In the genomic region with DNA sequence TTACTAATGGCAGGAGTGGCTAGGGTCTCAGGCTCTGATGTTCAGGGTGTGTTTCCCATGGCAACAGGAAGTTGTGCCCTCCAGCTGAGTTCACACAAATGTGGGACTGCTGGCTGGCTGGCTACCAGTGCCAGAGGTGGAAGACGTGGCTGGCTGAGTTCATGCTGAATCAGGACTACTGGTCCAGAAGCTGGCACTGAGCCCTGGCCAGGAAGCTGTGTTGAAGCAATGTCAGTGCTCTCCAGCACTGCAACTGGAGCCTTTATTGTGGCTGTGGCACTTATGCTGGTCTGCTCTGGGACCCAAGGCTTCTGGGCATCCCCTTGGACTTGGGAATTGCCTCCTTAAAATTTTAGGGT, we compare ENCODE assay signal across 27 cellular contexts. TPM values are rescaled to one million over a fixed set of nuclear protein-coding genes. Genes with fewer than 3 reads are reported as not detected.
DNase-seq lines count a peak whose midpoint lies in the region; ATAC-seq and TF ChIP-seq lines count a peak whose summit lies in the region.
"Had no signal": no experiment of that assay in that cellular context is flagged by ENCODE, and none has a peak within 500 bp of the region (broad histone marks: within the 10 kb centered on the region; RNA-seq: fewer than 3 reads in every experiment).

No MANE protein-coding gene starts in this region.

- H3K79me1 ChIP-seq in mesendoderm (ENCODE audit: low read length) = no peaks in the 10 kb centered on the region

- H3K79me2 ChIP-seq in MM.1S (ENCODE audit: low read length) (no peaks in the 10 kb centered on the region), mesendoderm (ENCODE audit: control insufficient read depth, insufficient read depth, low read length) (no peaks in the 10 kb centered on the region)

- DNase-seq in MM.1S (no peak), left ventricle myocardium inferior (peak; percentile 15), HuH-7 (ENCODE audit: low spot score) (no peak), G401 (ENCODE audit: low spot score) (no peak), mesendoderm (no peak)
- DNase-seq: activated CD4-positive, alpha-beta T cell treated with anti-CD3 and anti-CD28 coated beads, Interleukin-2, amount 50 U/mL, for 1 hour; activated naive CD4-positive, alpha-beta T cell treated with anti-CD3 and anti-CD28 coated beads, Interleukin-2, amount 50 U/mL, for 16 hours; esophagus squamous epithelium; HFFc6; hippocampal formation; NCI-H1694; NCI-H2171; NCI-H510A treated with DMSO at 0.1 percent for 48 hours; SK-N-SH; stimulated activated CD4-positive, alpha-beta T cell treated with anti-CD3 and anti-CD28 coated beads, Interleukin-4, amount 100 ng/mL, for 24 hours; stimulated activated naive CD8-positive, alpha-beta T cell treated with anti-CD3 and anti-CD28 coated beads, Interleukin-15, Interleukin-2, amounts not matched to agents 100 U/mL and 50 U/mL, for 24 hours had no signal

- no peak overlapping the region for H3K4ac ChIP-seq in mesendoderm (ENCODE audit: low read depth, low read length)

- no peaks in the 10 kb centered on the region for H3K36me3 ChIP-seq in MM.1S (replicated peaks; ENCODE audit: insufficient read depth, low read length)
- no peaks in the 10 kb centered on the region for H3K36me3 ChIP-seq in left ventricle myocardium inferior
- no peaks in the 10 kb centered on the region for H3K36me3 ChIP-seq in mesendoderm (ENCODE audit: control insufficient read depth, insufficient read depth, low read length)
- H3K36me3 ChIP-seq: cardiac muscle cell, esophagus squamous epithelium, neutrophil, tibial artery had no signal

- no peak overlapping the region for H2AK5ac ChIP-seq in mesendoderm (ENCODE audit: low read length)

- no peak overlapping the region for H3K4me3 ChIP-seq in MM.1S (ENCODE audit: low read length)
- no peak overlapping the region for H3K4me3 ChIP-seq in left ventricle myocardium inferior
- H3K4me3 ChIP-seq in mesendoderm (ENCODE audit: low read length) = no peak overlapping the region
- H3K4me3 ChIP-seq: cardiac muscle cell, esophagus squamous epithelium, tibial artery had no signal

- no peak overlapping the region for H4K5ac ChIP-seq in mesendoderm (ENCODE audit: low read length)

- H3K4me1 ChIP-seq in MM.1S (ENCODE audit: low read length) = peaks cover 30% of the 10 kb centered on the region
- H3K4me1 ChIP-seq in left ventricle myocardium inferior = no peaks in the 10 kb centered on the region
- H3K4me1 ChIP-seq in mesendoderm (ENCODE audit: control insufficient read depth, low read depth, low read length) = no peaks in the 10 kb centered on the region
- H3K4me1 ChIP-seq: esophagus squamous epithelium, tibial artery had no signal

- no peaks in the 10 kb centered on the region for H3K27me3 Mint-ChIP-seq in stimulated activated memory B cell treated with anti-CD40 and anti-IgM and Interleukin-4, amounts not matched to agents 10 μg/mL and 1 μg/mL and 100 μg/mL, for 72 hours
- H3K27me3 Mint-ChIP-seq: CD4-positive, CD25-positive, alpha-beta regulatory T cell; dendritic cell treated with granulocyte-macrophage colony-stimulating factor and Interleukin-4, amounts not matched to agents 40 ng/mL and 50 ng/mL, for 4 days had no signal

- no peaks in the 10 kb centered on the region for H3K36me3 Mint-ChIP-seq in stimulated activated memory B cell treated with anti-CD40 and anti-IgM and Interleukin-4, amounts not matched to agents 10 μg/mL and 1 μg/mL and 100 μg/mL, for 72 hours
- H3K36me3 Mint-ChIP-seq: CD4-positive, CD25-positive, alpha-beta regulatory T cell had no signal

- no peaks in the 10 kb centered on the region for H3K27me3 ChIP-seq in MM.1S (replicated peaks; ENCODE audit: insufficient read depth, low read length)
- H3K27me3 ChIP-seq in left ventricle myocardium inferior (ENCODE audit: low read depth) = no peaks in the 10 kb centered on the region
- H3K27me3 ChIP-seq in mesendoderm (ENCODE audit: insufficient read depth, low read length, poor library complexity) = no peaks in the 10 kb centered on the region
- H3K27me3 ChIP-seq: cardiac muscle cell, esophagus squamous epithelium, neutrophil, tibial artery had no signal

- no peak overlapping the region for H2BK15ac ChIP-seq in mesendoderm (replicated peaks; ENCODE audit: low read depth)

- peak overlapping the region; percentile 33 for H3K4me2 ChIP-seq in MM.1S (ENCODE audit: low read depth, low read length)
- no peak overlapping the region for H3K4me2 ChIP-seq in mesendoderm (ENCODE audit: low read length)
- H3K4me2 ChIP-seq: SK-N-SH had no signal

- TF ChIP-seq CTCF in MM.1S (IDR thresholded peaks at IDR 0.05; ENCODE audit: low read length) = no peak
- no peak for TF ChIP-seq CTCF in left ventricle myocardium inferior (IDR thresholded peaks at IDR 0.05; ENCODE audit: borderline replicate concordance)

- no peak overlapping the region for H4K8ac ChIP-seq in mesendoderm (ENCODE audit: low read depth, low read length)

- no peak overlapping the region for H3K18ac ChIP-seq in mesendoderm (ENCODE audit: low read length)

- no peaks in the 10 kb centered on the region for H3K9me3 ChIP-seq in MM.1S (replicated peaks; ENCODE audit: insufficient read depth, low read length)
- peaks cover 4% of the 10 kb centered on the region for H3K9me3 ChIP-seq in left ventricle myocardium inferior (replicated peaks)
- H3K9me3 ChIP-seq: esophagus squamous epithelium, neutrophil, SK-N-SH had no signal

- no peak overlapping the region for H2AFZ ChIP-seq in MM.1S (ENCODE audit: low read length)

- peaks cover 20% of the 10 kb centered on the region for H3F3A ChIP-seq in MM.1S (ENCODE audit: insufficient read depth, low read length)

- ATAC-seq in GM19452 (IDR thresholded peaks at IDR 0.05; ENCODE audit: unreplicated experiment) = peak; percentile 12
- no peak for ATAC-seq in stimulated activated memory B cell treated with anti-CD40 and anti-IgM and Interleukin-4, amounts not matched to agents 10 μg/mL and 1 μg/mL and 100 μg/mL, for 72 hours
- ATAC-seq: stimulated activated naive CD8-positive, alpha-beta T cell treated with anti-CD3 and anti-CD28 coated beads, Interleukin-15, Interleukin-2, amounts not matched to agents 100 U/mL and 50 U/mL, for 24 hours had no signal

- no peak overlapping the region for H3K56ac ChIP-seq in mesendoderm (ENCODE audit: low read length)

- peaks cover 13% of the 10 kb centered on the region for H3K9me3 Mint-ChIP-seq in stimulated activated memory B cell treated with anti-CD40 and anti-IgM and Interleukin-4, amounts not matched to agents 10 μg/mL and 1 μg/mL and 100 μg/mL, for 72 hours
- H3K9me3 Mint-ChIP-seq: HFFc6 had no signal

- no peak overlapping the region for H3K23ac ChIP-seq in mesendoderm (ENCODE audit: low read length)

- H3K9me2 ChIP-seq in MM.1S (replicated peaks; ENCODE audit: insufficient read depth, low read length) = no peaks in the 10 kb centered on the region
- H3K9me2 ChIP-seq: SK-N-SH had no signal

- intact Hi-C loops in left ventricle myocardium inferior (cut with micrococcal nuclease) = no loop called here

- peaks cover 15% of the 10 kb centered on the region for H3K4me1 Mint-ChIP-seq in stimulated activated memory B cell treated with anti-CD40 and anti-IgM and Interleukin-4, amounts not matched to agents 10 μg/mL and 1 μg/mL and 100 μg/mL, for 72 hours
- H3K4me1 Mint-ChIP-seq: CD4-positive, CD25-positive, alpha-beta regulatory T cell had no signal

- no peak overlapping the region for H2BK120ac ChIP-seq in mesendoderm (ENCODE audit: low read depth, low read length)

- H2BK5ac ChIP-seq in mesendoderm (ENCODE audit: low read length) = no peak overlapping the region

- H3K9ac ChIP-seq in MM.1S (ENCODE audit: low read length) (peak overlapping the region; percentile 65), mesendoderm (ENCODE audit: low read length) (no peak overlapping the region)
- H3K9ac ChIP-seq: SK-N-SH had no signal

- in situ Hi-C loops in G401 (cut with HindIII; ENCODE audit: low sequenced_read_pairs) = no loop called here

- no peak overlapping the region for H3K4me3 Mint-ChIP-seq in stimulated activated memory B cell treated with anti-CD40 and anti-IgM and Interleukin-4, amounts not matched to agents 10 μg/mL and 1 μg/mL and 100 μg/mL, for 72 hours
- H3K4me3 Mint-ChIP-seq: activated T-helper 1 cell treated with anti-CD3 and anti-CD28 coated beads, Interleukin-12 subunit alpha, Interleukin-12 subunit beta, Interleukin-2, Interleukin-4 antibody, amounts not matched to agents 30 ng/mL and 10 ng/mL and 1 ng/mL, durations not matched to agents 14 hours and 24 hours and 36 hours; CD4-positive, CD25-positive, alpha-beta regulatory T cell; dendritic cell treated with granulocyte-macrophage colony-stimulating factor and Interleukin-4, amounts not matched to agents 40 ng/mL and 50 ng/mL, for 4 days; HFFc6; T-helper 2 cell treated with Interferon-gamma antibody and Interleukin-4, amounts not matched to agents 5 μg/mL and 100 μg/mL, for 36 hours had no signal

- no CpG with 5 or more reads among the region's 1 CpG for WGBS in mesendoderm (ENCODE audit: extremely low coverage, insufficient coverage, low lambda C conversion rate)

- H3K27ac Mint-ChIP-seq in stimulated activated memory B cell treated with anti-CD40 and anti-IgM and Interleukin-4, amounts not matched to agents 10 μg/mL and 1 μg/mL and 100 μg/mL, for 72 hours = peak overlapping the region; percentile 66
- H3K27ac Mint-ChIP-seq: activated T-helper 1 cell treated with anti-CD3 and anti-CD28 coated beads, Interleukin-12 subunit alpha, Interleukin-12 subunit beta, Interleukin-2, Interleukin-4 antibody, amounts not matched to agents 30 ng/mL and 10 ng/mL and 1 ng/mL, durations not matched to agents 14 hours and 24 hours and 36 hours; CD4-positive, CD25-positive, alpha-beta regulatory T cell; dendritic cell treated with granulocyte-macrophage colony-stimulating factor and Interleukin-4, amounts not matched to agents 40 ng/mL and 50 ng/mL, for 4 days; HFFc6; T-helper 2 cell treated with Interferon-gamma antibody and Interleukin-4, amounts not matched to agents 5 μg/mL and 100 μg/mL, for 36 hours had no signal

- no peaks in the 10 kb centered on the region for H4K20me1 ChIP-seq in MM.1S (ENCODE audit: insufficient read depth, low read length)

- H3K27ac ChIP-seq in MM.1S (ENCODE audit: low read length) = peak overlapping the region; percentile 98
- H3K27ac ChIP-seq in left ventricle myocardium inferior (replicated peaks) = peak overlapping the region; percentile 42
- H3K27ac ChIP-seq in mesendoderm (ENCODE audit: low read depth, low read length) = no peak overlapping the region
- H3K27ac ChIP-seq: cardiac muscle cell, neutrophil, RWPE1, tibial artery, VCaP had no signal

RNA-seq across cellular contexts. Expression of a gene that starts 42.0 kb away (rescaled TPM):
- 4.0 TPM for total RNA-seq in left ventricle myocardium inferior
- total RNA-seq in G401 (2014; rRNA removed; shearing (Covaris generic)) = 3.7 and 4.9 TPM in 2 replicates
- 0.17 TPM for polyA plus RNA-seq in mesendoderm (2013, experiment 1 of 2)
- 0.18 TPM for polyA plus RNA-seq in mesendoderm (2013, experiment 2 of 2)
